ENCODE assay signal across 28 cellular contexts in the genomic region with DNA sequence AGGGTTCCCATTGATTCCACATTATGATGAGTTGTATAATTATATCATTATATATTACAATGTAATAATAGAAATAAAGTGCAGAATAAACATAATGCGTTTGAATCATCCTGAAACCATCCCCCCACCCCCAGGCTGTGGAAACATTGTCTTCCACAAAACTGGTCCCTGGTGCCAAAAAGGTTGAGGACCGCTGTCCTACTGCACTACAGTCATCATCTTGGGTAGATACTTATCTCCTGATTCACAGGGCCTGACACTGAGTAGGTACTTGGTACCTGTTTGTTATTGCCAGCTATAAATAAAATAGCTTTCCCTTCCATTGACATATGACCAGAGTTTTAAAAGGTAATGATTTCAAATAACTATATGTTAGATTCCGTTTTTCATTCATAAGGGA.
"Had no signal": no experiment of that assay in that cellular context is flagged by ENCODE, and none has a peak within 500 bp of the region (broad histone marks: within the 10 kb centered on the region; RNA-seq: fewer than 3 reads in every experiment).

No MANE protein-coding gene starts in this region.

- H3K9me3 ChIP-seq: esophagus squamous epithelium had no signal

- H3K4me3 ChIP-seq: esophagus squamous epithelium had no signal

- H3K27me3 Mint-ChIP-seq: activated B cell treated with CpG ODN at 0.5 μM for 24 hours; activated CD8-positive, alpha-beta T cell treated with anti-CD3 and anti-CD28 coated beads for 36 hours; activated naive CD8-positive, alpha-beta T cell; effector memory CD8-positive, alpha-beta T cell; T-helper 17 cell had no signal

- H3K27ac ChIP-seq: WERI-Rb-1 had no signal

- DNase-seq: activated B cell treated with CpG ODN at 0.5 μM for 24 hours; activated CD4-positive, alpha-beta T cell treated with anti-CD3 and anti-CD28 coated beads for 48 hours; activated CD4-positive, alpha-beta T cell treated with anti-CD3 and anti-CD28 coated beads, Interleukin-2, amount 50 U/mL, for 1 hour; activated CD4-positive, alpha-beta T cell treated with anti-CD3 and anti-CD28 coated beads, Interleukin-2, amount 50 U/mL, for 48 hours; activated CD8-positive, alpha-beta memory T cell treated with anti-CD3 and anti-CD28 coated beads for 24 hours; activated CD8-positive, alpha-beta T cell treated with anti-CD3 and anti-CD28 coated beads for 36 hours; activated effector memory CD4-positive, alpha-beta T cell treated with anti-CD3 and anti-CD28 coated beads, Interleukin-2, amount 50 U/mL, for 16 hours; activated naive CD4-positive, alpha-beta T cell treated with anti-CD3 and anti-CD28 coated beads, Interleukin-2, amount 50 U/mL, for 16 hours; brain microvascular endothelial cell; cortex of kidney; dermis blood vessel endothelial cell; effector CD4-positive, alpha-beta T cell; effector memory CD8-positive, alpha-beta T cell; esophagus squamous epithelium; foreskin melanocyte; head of caudate nucleus; hippocampal formation; T-helper 1 cell; T-helper 17 cell; T1000; WERI-Rb-1 had no signal

- H3K9me3 Mint-ChIP-seq: activated B cell treated with CpG ODN at 0.5 μM for 24 hours; activated CD8-positive, alpha-beta T cell treated with anti-CD3 and anti-CD28 coated beads for 36 hours; activated T-helper 1 cell treated with anti-CD3 and anti-CD28 coated beads, Interleukin-12 subunit alpha, Interleukin-12 subunit beta, Interleukin-2, Interleukin-4 antibody, amounts not matched to agents 30 ng/mL and 10 ng/mL and 1 ng/mL, durations not matched to agents 14 hours and 24 hours and 36 hours; activated T-helper 2 cell treated with anti-CD3 and anti-CD28 coated beads, Interferon-gamma antibody, Interleukin-2, Interleukin-4, amounts not matched to agents 10 μg/mL and 5 μg/mL and 100 μg/mL, durations not matched to agents 14 hours and 24 hours and 36 hours; effector memory CD8-positive, alpha-beta T cell; T-helper 2 cell treated with Interferon-gamma antibody and Interleukin-4, amounts not matched to agents 5 μg/mL and 100 μg/mL, for 36 hours had no signal

- ATAC-seq: activated CD4-positive, CD25-positive, alpha-beta regulatory T cell treated with anti-CD3 and anti-CD28 coated beads, Interleukin-2, amount 50 U/mL, for 24 hours; activated CD8-positive, alpha-beta T cell treated with anti-CD3 and anti-CD28 coated beads for 36 hours; effector memory CD8-positive, alpha-beta T cell; T-helper 17 cell had no signal

- FAIRE-seq: astrocyte, colon had no signal

- H3K4me3 Mint-ChIP-seq: activated B cell treated with CpG ODN at 0.5 μM for 24 hours; activated CD8-positive, alpha-beta T cell treated with anti-CD3 and anti-CD28 coated beads for 36 hours; activated naive CD8-positive, alpha-beta T cell; activated T-helper 1 cell treated with anti-CD3 and anti-CD28 coated beads, Interleukin-12 subunit alpha, Interleukin-12 subunit beta, Interleukin-2, Interleukin-4 antibody, amounts not matched to agents 30 ng/mL and 10 ng/mL and 1 ng/mL, durations not matched to agents 14 hours and 24 hours and 36 hours; effector memory CD8-positive, alpha-beta T cell; T-helper 17 cell; T-helper 2 cell treated with Interferon-gamma antibody and Interleukin-4, amounts not matched to agents 5 μg/mL and 100 μg/mL, for 36 hours had no signal

- H3K27me3 ChIP-seq: brain microvascular endothelial cell, esophagus squamous epithelium had no signal

- H3K27ac Mint-ChIP-seq: activated B cell treated with CpG ODN at 0.5 μM for 24 hours; activated naive CD8-positive, alpha-beta T cell; activated T-helper 1 cell treated with anti-CD3 and anti-CD28 coated beads, Interleukin-12 subunit alpha, Interleukin-12 subunit beta, Interleukin-2, Interleukin-4 antibody, amounts not matched to agents 30 ng/mL and 10 ng/mL and 1 ng/mL, durations not matched to agents 14 hours and 24 hours and 36 hours; activated T-helper 2 cell treated with anti-CD3 and anti-CD28 coated beads, Interferon-gamma antibody, Interleukin-2, Interleukin-4, amounts not matched to agents 10 μg/mL and 5 μg/mL and 100 μg/mL, durations not matched to agents 14 hours and 24 hours and 36 hours had no signal
